8 cellular contexts compared by ENCODE assay signal in genomic region chr7:26398436-26399308, GRCh38.
DNase-seq lines count a peak whose midpoint lies in the region; ATAC-seq and TF ChIP-seq lines count a peak whose summit lies in the region.

No MANE protein-coding gene starts in this region.

- peaks cover 5% of the 10 kb centered on the region for H3K4me1 ChIP-seq in A673 (ENCODE audit: insufficient read depth, low read length, poor library complexity, severe bottlenecking)

- no peak overlapping the region for H3K27ac ChIP-seq in A673 (ENCODE audit: low read depth, low read length, poor library complexity, severe bottlenecking)

- DNase-seq in A673 (ENCODE audit: low spot score) (peak; percentile 21), GM13977 (ENCODE audit: low spot score) (peak; percentile 87), NCI-H1092 (lab: John Stamatoyannopoulos, UW) (peak; percentile 47), T-helper 2 cell (peak in 3 of 5 experiments; percentile 2 to 24 (median 3)), choroid plexus epithelial cell (ENCODE audit: low read depth) (peak; percentile 36), left kidney (ENCODE audit: low read depth, low spot score) (peak; percentile 95)
- peak; percentile 3 to 14 for DNase-seq in stimulated activated CD4-positive, alpha-beta T cell treated with anti-CD3 and anti-CD28 coated beads, Interleukin-15, amount 100 ng/mL, for 48 hours (ENCODE audit: low read depth in 2 of 2)

- no peak for TF ChIP-seq CTCF in A673 (conservative IDR thresholded peaks at IDR 0.05; ENCODE audit: low read depth, low read length)
- TF ChIP-seq CTCF in GM13977 (IDR thresholded peaks at IDR 0.05; ENCODE audit: extremely low read depth, insufficient read depth, missing control alignments) = no peak
- no peak for TF ChIP-seq CTCF in choroid plexus epithelial cell (conservative IDR thresholded peaks at IDR 0.05; ENCODE audit: low read depth, low read length)

- H3K27me3 ChIP-seq in A673 (replicated peaks; ENCODE audit: insufficient read depth, low read depth, low read length, poor library complexity) = peaks cover 72% of the 10 kb centered on the region

- ATAC-seq in HG02759 (IDR thresholded peaks at IDR 0.05; ENCODE audit: unreplicated experiment) = peak; percentile 83

- in situ Hi-C loops in GM13977 (cut with MboI; ENCODE audit: low pct_unique_long_range_greater_than_20kb, low sequenced_read_pairs, unreplicated experiment) = no loop called here

- no TSS peak for BruUV-seq in A673 (replicated peaks; lab: Mats Ljungman, UMichigan)

- no peaks in the 10 kb centered on the region for H3K36me3 ChIP-seq in A673 (ENCODE audit: insufficient read depth, low read length, poor library complexity, severe bottlenecking)

- CTCF ChIA-PET in A673 (lab: Charles Lee) = interaction anchor here (0.5 kb wide), 1 partner anchor 426 kb away, joined by 3 read pairs; no protein-coding TSS in a partner anchor

- peak overlapping the region; percentile 40 for H3K4me3 ChIP-seq in A673 (ENCODE audit: low read depth, low read length, poor library complexity, severe bottlenecking)
- H3K4me3 ChIP-seq in choroid plexus epithelial cell (ENCODE audit: low read depth, low read length) = peak overlapping the region; percentile 54

- H3K9me3 ChIP-seq in A673 (ENCODE audit: low read depth, low read length, poor library complexity, severe bottlenecking) = no peaks in the 10 kb centered on the region

- POLR2A ChIA-PET in A673 (lab: Charles Lee; ENCODE audit: low non-redundant PET) = no interaction called here

- intact Hi-C loops in A673 (cut with micrococcal nuclease; ENCODE audit: unreplicated experiment) = no loop called here

Comparison
In these comparisons a context has a peak if more than half of its experiments do, and no peak if none do; other contexts are left out.
1. DNase-seq: peak in every context shown above with its lines; median percentile 95 in left kidney; 87 in GM13977; 47 in NCI-H1092; 36 in choroid plexus epithelial cell; 21 in A673; 8 in stimulated activated CD4-positive, alpha-beta T cell treated with anti-CD3 and anti-CD28 coated beads, Interleukin-15, amount 100 ng/mL, for 48 hours; 3 in T-helper 2 cell.